ENCODE assay signal across 10 cellular contexts in genomic region chr6:16337280-16337975, GRCh38.
DNase-seq lines count a peak whose midpoint lies in the region; ATAC-seq and TF ChIP-seq lines count a peak whose summit lies in the region.
"Had no signal": no experiment of that assay in that cellular context is flagged by ENCODE, and none has a peak within 500 bp of the region (broad histone marks: within the 10 kb centered on the region; RNA-seq: fewer than 3 reads in every experiment).

No MANE protein-coding gene starts in this region.

- H3K56ac ChIP-seq in IMR-90 (ENCODE audit: extremely low read depth, insufficient read depth, low read length): peak overlapping the region; percentile 45; the same call in 1 of the 2 replicates

- in situ Hi-C loops in IMR-90 (cut with MboI; ENCODE audit: low sequenced_read_pairs): loop anchor here (5.0 to 10.0 kb wide), 2 partner anchors 175 to 627 kb away; no protein-coding TSS in a partner anchor

- CTCF ChIA-PET in IMR-90 (lab: Yijun Ruan, JAX): no interaction called here

- TF ChIP-seq POLR2A in IMR-90 (IDR thresholded peaks at IDR 0.05; ENCODE audit: low read depth, low read length): no peak

- no peak overlapping the region; the same call in 1 of the 2 replicates for H3K9ac ChIP-seq in IMR-90 (ENCODE audit: low read depth, low read length)

- peak overlapping the region; percentile 41 for H4K5ac ChIP-seq in IMR-90 (ENCODE audit: low read depth, low read length)

- H4K91ac ChIP-seq in IMR-90 (ENCODE audit: insufficient read depth, low read depth, low read length): peak overlapping the region; percentile 79

- H4K8ac ChIP-seq in IMR-90 (ENCODE audit: low read depth in 2 of 2, low read length in 2 of 2): peak overlapping the region; percentile 50 to 76

- H3K18ac ChIP-seq in IMR-90 (ENCODE audit: low read depth, low read length): peak overlapping the region; percentile 62

- intact Hi-C loops in IMR-90 (cut with micrococcal nuclease): loop anchor here (10.0 kb wide), 1 partner anchor 627 kb away; no protein-coding TSS in a partner anchor

- TF ChIP-seq CTCF in IMR-90 (conservative IDR thresholded peaks at IDR 0.05; ENCODE audit: low read depth, low read length): no peak

- H3K23ac ChIP-seq in IMR-90 (ENCODE audit: low read depth, low read length): peak overlapping the region; percentile 90

- no peaks in the 10 kb centered on the region for H3K36me3 ChIP-seq in IMR-90 (ENCODE audit: control insufficient read depth, insufficient read depth, low read length)

- H3K14ac ChIP-seq in IMR-90 (replicated peaks; ENCODE audit: low read depth, low read length): peak overlapping the region; percentile 70

- H2AK5ac ChIP-seq in IMR-90 (ENCODE audit: low read depth, low read length): peak overlapping the region; percentile 96

- H2BK15ac ChIP-seq in IMR-90 (ENCODE audit: low read depth, low read length): peak overlapping the region; percentile 88

- H3K9me1 ChIP-seq in IMR-90 (ENCODE audit: insufficient read depth, low read length): peaks cover 33% of the 10 kb centered on the region

- WGBS in IMR-90 (ENCODE audit: extremely low coverage in 2 of 2, insufficient read length in 1 of 2), 2 experiments: 0% methylated on average over 4 of the region's 13 CpGs; no CpG with 5 or more reads in 1 of the 2 experiments

- DNase-seq in IMR-90 (peak; percentile 93), cerebellum (ENCODE audit: low spot score) (peak; percentile 29), left lobe of liver (ENCODE audit: low spot score) (peak; percentile 70), superior temporal gyrus (ENCODE audit: extremely low spot score) (peak; percentile 66), HT-29 (ENCODE audit: low spot score) (no peak)
- DNase-seq in stimulated activated CD8-positive, alpha-beta memory T cell treated with anti-CD3 and anti-CD28 coated beads, Interleukin-4, amount 100 ng/mL, for 48 hours: no peak
- no peak for DNase-seq in NK-92 treated with Interleukin-12 subunit alpha and Interleukin-12 subunit beta, amount 100 ng/mL, for 24 hours (lab: John Stamatoyannopoulos, UW)
- DNase-seq: activated gamma-delta T cell, PC-3 had no signal

- peaks cover 6 to 39% of the 10 kb centered on the region in 2 experiments; a peak in 3 of 4 replicates for H3K79me1 ChIP-seq in IMR-90 (ENCODE audit: low read depth in 1 of 2, low read length in 2 of 2)

- H3K4me3 ChIP-seq in IMR-90 (ENCODE audit: insufficient read depth, low read depth, low read length): no peak overlapping the region

- peak overlapping the region; percentile 94 for H2BK120ac ChIP-seq in IMR-90 (ENCODE audit: low read depth, low read length)

- no TSS peak for BruUV-seq in IMR-90 (replicated peaks; lab: Mats Ljungman, UMichigan)

- peak; percentile 46 for ATAC-seq in IMR-90 (ENCODE audit: low read depth)
- peak; percentile 58 for ATAC-seq in left lobe of liver
- ATAC-seq in GM21825 (IDR thresholded peaks at IDR 0.05; ENCODE audit: unreplicated experiment): no peak
- ATAC-seq: PC-3 had no signal

- POLR2A ChIA-PET in IMR-90 (lab: Charles Lee; ENCODE audit: unreplicated experiment): no interaction called here

- dilution Hi-C loops in IMR-90 (cut with HindIII; ENCODE audit: low sequenced_read_pairs, unreplicated experiment): no loop called here

- peak overlapping the region; percentile 71 for H3K27ac ChIP-seq in IMR-90 (ENCODE audit: insufficient read depth, low read length)

- peak overlapping the region; percentile 60 for H2AFZ ChIP-seq in IMR-90 (replicated peaks; ENCODE audit: low read length, poor library complexity)

- H2BK20ac ChIP-seq in IMR-90 (ENCODE audit: low read depth, low read length): peak overlapping the region; percentile 89

- peak overlapping the region; percentile 63 for H2AK9ac ChIP-seq in IMR-90 (replicated peaks; ENCODE audit: low read depth, low read length, poor library complexity)

- no peak for TF ChIP-seq RAD21 in IMR-90 (IDR thresholded peaks at IDR 0.05; ENCODE audit: low read length)

- H3K9me3 ChIP-seq in IMR-90 (ENCODE audit: control insufficient read depth, insufficient read depth, low read length): no peaks in the 10 kb centered on the region

- no peaks in the 10 kb centered on the region; the same call in 1 of the 2 replicates for H4K20me1 ChIP-seq in IMR-90 (ENCODE audit: insufficient read depth, low read length)

- peaks cover 24% of the 10 kb centered on the region for H3K4me1 ChIP-seq in IMR-90 (ENCODE audit: control insufficient read depth, insufficient read depth, low read length)

- peak overlapping the region; percentile 33 for H3K4me2 ChIP-seq in IMR-90 (ENCODE audit: low read depth, low read length)

- H2BK5ac ChIP-seq in IMR-90 (ENCODE audit: low read depth, low read length, poor library complexity, severe bottlenecking): peak overlapping the region; percentile 54

- H3K27me3 ChIP-seq in IMR-90 (ENCODE audit: control insufficient read depth, insufficient read depth, low read length): no peaks in the 10 kb centered on the region

- H3K4ac ChIP-seq in IMR-90 (ENCODE audit: low read depth, low read length): peak overlapping the region; percentile 93

TF ChIP-seq in IMR-90, 13 proteins besides CTCF, POLR2A, EP300 and RAD21:
- TF ChIP-seq FOS (IDR thresholded peaks at IDR 0.05; ENCODE audit: low read depth, low read length) (no peak), MXI1 (IDR thresholded peaks at IDR 0.05; ENCODE audit: borderline replicate concordance, low read depth, low read length) (peak; percentile 65; the same call in 1 of the 2 replicates), CEBPB (IDR thresholded peaks at IDR 0.05; ENCODE audit: low read depth, low read length) (peak; percentile 59; the same call in 1 of the 2 replicates), MAZ (IDR thresholded peaks at IDR 0.05; ENCODE audit: borderline replicate concordance, low read depth, low read length) (no peak), SMC3 (IDR thresholded peaks at IDR 0.05; ENCODE audit: low read depth, low read length) (no peak), BHLHE40 (IDR thresholded peaks at IDR 0.05; ENCODE audit: low read depth, low read length) (no peak)
TF ChIP-seq in IMR-90: peak in this region for 2.

Comparison
In these comparisons a context has a peak if more than half of its experiments do, and no peak if none do; other contexts are left out.
1. DNase-seq: peak in IMR-90 (single experiment), cerebellum (single experiment), left lobe of liver (single experiment) and superior temporal gyrus (single experiment); none in stimulated activated CD8-positive, alpha-beta memory T cell treated with anti-CD3 and anti-CD28 coated beads, Interleukin-4, amount 100 ng/mL, for 48 hours (single experiment), NK-92 treated with Interleukin-12 subunit alpha and Interleukin-12 subunit beta, amount 100 ng/mL, for 24 hours (single experiment) and HT-29 (single experiment).